In the genomic region with DNA sequence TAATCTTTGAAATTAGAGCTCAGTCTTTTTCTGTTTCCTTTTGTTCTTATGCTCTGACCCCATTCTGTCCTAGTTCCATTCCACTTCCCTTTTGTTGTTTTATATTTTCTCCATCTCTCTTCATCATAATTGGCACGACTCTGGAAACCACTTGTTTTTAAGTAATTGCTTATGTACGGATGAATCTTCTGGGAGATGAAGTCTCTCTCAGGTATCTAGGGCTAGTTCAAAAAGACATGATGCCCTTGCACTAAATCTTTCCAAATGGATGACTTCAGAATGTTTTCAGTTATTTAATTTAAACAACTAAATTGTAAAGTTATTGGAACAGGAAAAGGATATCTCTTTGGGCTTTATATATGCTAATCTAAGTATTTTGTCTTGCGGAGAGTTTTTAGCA, we compare ENCODE assay signal across 41 cellular contexts. TPM values are rescaled to one million over a fixed set of nuclear protein-coding genes. Genes with fewer than 3 reads are reported as not detected.
"Had no signal": no experiment of that assay in that cellular context is flagged by ENCODE, and none has a peak within 500 bp of the region (broad histone marks: within the 10 kb centered on the region; RNA-seq: fewer than 3 reads in every experiment).

OR6F1 (minus strand) TSS at position 101 of the 400 bp plus-strand sequence. CDS start 3,891 bp downstream, outside the sequence.

- H3K27ac Mint-ChIP-seq: activated naive CD4-positive, alpha-beta T cell treated with anti-CD3 and anti-CD28 coated beads for 36 hours; activated naive CD4-positive, alpha-beta T cell treated with anti-CD3 and anti-CD28 coated beads, Interleukin-2, amount 10 ng/mL, durations not matched to agents 7 days and 5 days; activated naive CD4-positive, alpha-beta T cell treated with anti-CD3 and anti-CD28 coated beads, Interleukin-2, amount 50 U/mL, for 24 hours; activated naive CD4-positive, alpha-beta T cell treated with anti-CD3 and anti-CD28 coated beads, Interleukin-2, amount 50 U/mL, for 72 hours; activated naive CD8-positive, alpha-beta T cell; activated naive CD8-positive, alpha-beta T cell treated with anti-CD3 and anti-CD28 coated beads for 36 hours; activated naive CD8-positive, alpha-beta T cell treated with anti-CD3 and anti-CD28 coated beads, Interleukin-2, amount 10 ng/mL, durations not matched to agents 7 days and 5 days; activated naive CD8-positive, alpha-beta T cell treated with anti-CD3 and anti-CD28 coated beads, Interleukin-2, amount 50 U/mL, for 24 hours; activated T-helper 1 cell treated with anti-CD3 and anti-CD28 coated beads, Interleukin-12 subunit alpha, Interleukin-12 subunit beta, Interleukin-2, Interleukin-4 antibody, amounts not matched to agents 30 ng/mL and 10 ng/mL and 1 ng/mL, durations not matched to agents 14 hours and 24 hours and 36 hours; activated T-helper 17 cell treated with anti-CD3 and anti-CD28 coated beads, Interleukin-2, amount 50 U/mL, for 72 hours; activated T-helper 2 cell treated with anti-CD3 and anti-CD28 coated beads, Interferon-gamma antibody, Interleukin-2, Interleukin-4, amounts not matched to agents 10 μg/mL and 5 μg/mL and 100 μg/mL, durations not matched to agents 14 hours and 24 hours and 36 hours; brain had no signal

- H3K36me3 Mint-ChIP-seq: activated naive CD4-positive, alpha-beta T cell treated with anti-CD3 and anti-CD28 coated beads, Interleukin-2, amount 10 ng/mL, durations not matched to agents 7 days and 5 days; activated naive CD4-positive, alpha-beta T cell treated with anti-CD3 and anti-CD28 coated beads, Interleukin-2, amount 50 U/mL, for 24 hours; activated naive CD8-positive, alpha-beta T cell; activated naive CD8-positive, alpha-beta T cell treated with anti-CD3 and anti-CD28 coated beads for 36 hours; activated naive CD8-positive, alpha-beta T cell treated with anti-CD3 and anti-CD28 coated beads, Interleukin-2, amount 10 ng/mL, durations not matched to agents 7 days and 5 days; brain had no signal

- H3K9me3 Mint-ChIP-seq: activated naive CD4-positive, alpha-beta T cell treated with anti-CD3 and anti-CD28 coated beads for 36 hours; activated naive CD8-positive, alpha-beta T cell treated with anti-CD3 and anti-CD28 coated beads, Interleukin-2, amount 10 ng/mL, durations not matched to agents 7 days and 5 days; activated naive CD8-positive, alpha-beta T cell treated with anti-CD3 and anti-CD28 coated beads, Interleukin-2, amount 50 U/mL, for 24 hours; activated T-helper 2 cell treated with anti-CD3 and anti-CD28 coated beads, Interferon-gamma antibody, Interleukin-2, Interleukin-4, amounts not matched to agents 10 μg/mL and 5 μg/mL and 100 μg/mL, durations not matched to agents 14 hours and 24 hours and 36 hours had no signal

- DNase-seq: activated effector memory CD4-positive, alpha-beta T cell treated with anti-CD3 and anti-CD28 coated beads, Interleukin-2, amount 50 U/mL, for 16 hours; activated effector memory CD4-positive, alpha-beta T cell treated with Interleukin-2 at 50 U/mL for 16 hours; activated gamma-delta T cell; activated gamma-delta T cell treated with Interleukin-2 at 50 U/mL for 16 hours; activated naive CD4-positive, alpha-beta T cell; activated naive CD4-positive, alpha-beta T cell treated with anti-CD3 and anti-CD28 coated beads for 36 hours; activated naive CD4-positive, alpha-beta T cell treated with anti-CD3 and anti-CD28 coated beads, Interleukin-2, amount 10 ng/mL, durations not matched to agents 7 days and 5 days; activated naive CD4-positive, alpha-beta T cell treated with anti-CD3 and anti-CD28 coated beads, Interleukin-2, amount 50 U/mL, for 16 hours; activated naive CD4-positive, alpha-beta T cell treated with Interleukin-2 at 50 U/mL for 16 hours; activated naive CD8-positive, alpha-beta T cell treated with anti-CD3 and anti-CD28 coated beads for 36 hours; activated naive CD8-positive, alpha-beta T cell treated with anti-CD3 and anti-CD28 coated beads, Interleukin-2, amount 10 ng/mL, durations not matched to agents 7 days and 5 days; activated naive CD8-positive, alpha-beta T cell treated with anti-CD3 and anti-CD28 coated beads, Interleukin-2, amount 50 U/mL, for 24 hours; activated T-cell treated with anti-CD3 and anti-CD28 coated beads, Interleukin-2, amount 50 U/mL, for 1 hour; activated T-cell treated with anti-CD3 and anti-CD28 coated beads, Interleukin-2, amount 50 U/mL, for 4 hours; activated T-cell treated with anti-CD3 and anti-CD28 coated beads, Interleukin-2, amount 50 U/mL, for 48 hours; adrenal gland; amniotic stem cell; amygdala; anterior cingulate cortex; aorta; body of pancreas; brain microvascular endothelial cell; caudate nucleus; central memory CD4-positive, alpha-beta T cell; cerebellar nuclear complex had no signal

- ATAC-seq: activated naive CD4-positive, alpha-beta T cell treated with anti-CD3 and anti-CD28 coated beads, Interleukin-2, amount 50 U/mL, for 72 hours; activated naive CD8-positive, alpha-beta T cell treated with anti-CD3 and anti-CD28 coated beads, Interleukin-2, amount 50 U/mL, for 24 hours; activated T-cell treated with anti-CD3 and anti-CD28 coated beads, Interleukin-2, amount 50 U/mL, for 4 hours; activated T-helper 17 cell treated with anti-CD3 and anti-CD28 coated beads, Interleukin-2, amount 50 U/mL, for 72 hours; body of pancreas had no signal

- H3K4me3 Mint-ChIP-seq: activated naive CD4-positive, alpha-beta T cell treated with anti-CD3 and anti-CD28 coated beads for 36 hours; activated naive CD4-positive, alpha-beta T cell treated with anti-CD3 and anti-CD28 coated beads, Interleukin-2, amount 10 ng/mL, durations not matched to agents 7 days and 5 days; activated naive CD4-positive, alpha-beta T cell treated with anti-CD3 and anti-CD28 coated beads, Interleukin-2, amount 50 U/mL, for 24 hours; activated naive CD8-positive, alpha-beta T cell; activated naive CD8-positive, alpha-beta T cell treated with anti-CD3 and anti-CD28 coated beads for 36 hours; activated naive CD8-positive, alpha-beta T cell treated with anti-CD3 and anti-CD28 coated beads, Interleukin-2, amount 10 ng/mL, durations not matched to agents 7 days and 5 days; activated naive CD8-positive, alpha-beta T cell treated with anti-CD3 and anti-CD28 coated beads, Interleukin-2, amount 50 U/mL, for 24 hours; activated T-cell treated with anti-CD3 and anti-CD28 coated beads, Interleukin-2, amount 50 U/mL, for 4 hours; activated T-helper 1 cell treated with anti-CD3 and anti-CD28 coated beads, Interleukin-12 subunit alpha, Interleukin-12 subunit beta, Interleukin-2, Interleukin-4 antibody, amounts not matched to agents 30 ng/mL and 10 ng/mL and 1 ng/mL, durations not matched to agents 14 hours and 24 hours and 36 hours; activated T-helper 17 cell treated with anti-CD3 and anti-CD28 coated beads, Interleukin-2, amount 50 U/mL, for 72 hours; brain; central memory CD8-positive, alpha-beta T cell had no signal

- H3K4me1 Mint-ChIP-seq: activated naive CD4-positive, alpha-beta T cell treated with anti-CD3 and anti-CD28 coated beads, Interleukin-2, amount 10 ng/mL, durations not matched to agents 7 days and 5 days; activated naive CD4-positive, alpha-beta T cell treated with anti-CD3 and anti-CD28 coated beads, Interleukin-2, amount 50 U/mL, for 24 hours; activated naive CD8-positive, alpha-beta T cell treated with anti-CD3 and anti-CD28 coated beads for 36 hours; activated naive CD8-positive, alpha-beta T cell treated with anti-CD3 and anti-CD28 coated beads, Interleukin-2, amount 10 ng/mL, durations not matched to agents 7 days and 5 days; activated naive CD8-positive, alpha-beta T cell treated with anti-CD3 and anti-CD28 coated beads, Interleukin-2, amount 50 U/mL, for 24 hours; activated T-helper 17 cell treated with anti-CD3 and anti-CD28 coated beads, Interleukin-2, amount 50 U/mL, for 72 hours; brain; central memory CD8-positive, alpha-beta T cell had no signal

- H3K27me3 Mint-ChIP-seq: activated naive CD4-positive, alpha-beta T cell treated with anti-CD3 and anti-CD28 coated beads, Interleukin-2, amount 10 ng/mL, durations not matched to agents 7 days and 5 days; activated naive CD4-positive, alpha-beta T cell treated with anti-CD3 and anti-CD28 coated beads, Interleukin-2, amount 50 U/mL, for 24 hours; activated naive CD8-positive, alpha-beta T cell treated with anti-CD3 and anti-CD28 coated beads for 36 hours; activated naive CD8-positive, alpha-beta T cell treated with anti-CD3 and anti-CD28 coated beads, Interleukin-2, amount 10 ng/mL, durations not matched to agents 7 days and 5 days; activated naive CD8-positive, alpha-beta T cell treated with anti-CD3 and anti-CD28 coated beads, Interleukin-2, amount 50 U/mL, for 24 hours; central memory CD8-positive, alpha-beta T cell had no signal

RNA-seq across cellular contexts. Expression of gene OR6F1, which starts in this region (rescaled TPM):
- total RNA-seq: activated naive CD4-positive, alpha-beta T cell treated with anti-CD3 and anti-CD28 coated beads for 36 hours; activated naive CD4-positive, alpha-beta T cell treated with anti-CD3 and anti-CD28 coated beads, Interleukin-2, amount 50 U/mL, for 72 hours; activated naive CD8-positive, alpha-beta T cell treated with anti-CD3 and anti-CD28 coated beads for 36 hours; activated naive CD8-positive, alpha-beta T cell treated with anti-CD3 and anti-CD28 coated beads, Interleukin-2, amount 10 ng/mL, durations not matched to agents 7 days and 5 days; activated T-cell treated with anti-CD3 and anti-CD28 coated beads, Interleukin-2, amount 50 U/mL, for 4 hours; activated T-helper 1 cell treated with anti-CD3 and anti-CD28 coated beads, Interleukin-12 subunit alpha, Interleukin-12 subunit beta, Interleukin-2, Interleukin-4 antibody, amounts not matched to agents 30 ng/mL and 10 ng/mL and 1 ng/mL, durations not matched to agents 14 hours and 24 hours and 36 hours; activated T-helper 17 cell treated with anti-CD3 and anti-CD28 coated beads, Interleukin-2, amount 50 U/mL, for 72 hours; activated T-helper 2 cell treated with anti-CD3 and anti-CD28 coated beads, Interferon-gamma antibody, Interleukin-2, Interleukin-4, amounts not matched to agents 10 μg/mL and 5 μg/mL and 100 μg/mL, durations not matched to agents 14 hours and 24 hours and 36 hours; adrenal gland; aorta; ascending aorta; astrocyte; body of pancreas; breast epithelium; bronchial epithelial cell; cardiac muscle cell; cardiac septum; cerebellum; chondrocyte had no signal
